In the genomic region with DNA sequence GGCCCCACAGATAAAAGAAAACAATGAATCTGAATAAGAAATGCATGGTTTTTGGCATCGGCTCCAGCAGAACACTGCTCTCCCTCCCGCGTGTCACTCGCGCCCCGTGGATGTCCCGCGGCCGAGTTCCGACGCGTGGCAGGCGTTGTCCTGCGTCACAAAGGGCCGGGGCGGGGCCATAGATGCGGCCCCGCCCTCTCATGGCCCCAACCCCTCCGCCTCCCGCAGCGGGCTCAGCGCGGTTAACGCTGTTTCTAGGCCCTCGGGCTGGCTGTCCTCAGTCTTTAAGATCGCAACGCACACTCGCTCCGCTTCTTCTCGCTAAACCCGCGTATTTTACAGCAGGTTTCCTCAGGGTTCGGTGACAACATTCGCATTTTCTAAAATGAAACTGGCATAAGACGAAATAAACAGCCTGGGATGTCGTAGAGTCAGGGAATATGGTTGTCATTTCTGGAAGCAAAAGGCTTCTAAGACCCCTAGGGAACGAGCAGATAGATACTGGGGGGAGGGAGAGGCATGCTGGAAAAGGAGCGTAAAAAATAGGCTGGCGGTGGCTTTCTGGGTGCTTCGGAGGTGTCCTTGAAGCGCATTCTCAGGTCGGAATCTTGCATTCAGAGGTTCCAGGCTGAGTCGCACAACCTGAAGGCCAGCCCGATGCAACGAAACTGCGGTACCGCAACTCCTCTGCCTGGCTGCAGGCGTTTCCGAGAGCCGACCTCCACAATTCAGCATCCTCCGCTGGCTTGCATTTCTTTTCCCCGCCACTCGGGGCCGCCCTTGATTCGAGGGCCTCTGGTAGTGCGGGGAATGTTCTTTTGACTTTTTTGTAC, we compare ENCODE assay signal across 1 cellular context.
A peak's percentile ranks its signal among the peaks of the same experiment; 100 is the strongest.
TF ChIP-seq lines count a peak whose summit lies in the region.

Gene FKBP7, minus strand, starts transcription at position 159 of the 833 bp plus-strand sequence. Its CDS starts 101 bp downstream, at position 58.

TF ChIP-seq in HepG2, 621 proteins besides CTCF, POLR2A, EP300 and RAD21 (continued from another document and continues in another):
- no peak for TF ChIP-seq CCAR2 (optimal IDR thresholded peaks at IDR 0.05; ENCODE audit: low read depth, low read length)
- peak; percentile 67; the same call in 1 of the 2 replicates for TF ChIP-seq ZBTB3 (CRISPR knock-in tag; IDR thresholded peaks at IDR 0.05; ENCODE audit: borderline replicate concordance, low read depth)
- TF ChIP-seq, protein P1, sequence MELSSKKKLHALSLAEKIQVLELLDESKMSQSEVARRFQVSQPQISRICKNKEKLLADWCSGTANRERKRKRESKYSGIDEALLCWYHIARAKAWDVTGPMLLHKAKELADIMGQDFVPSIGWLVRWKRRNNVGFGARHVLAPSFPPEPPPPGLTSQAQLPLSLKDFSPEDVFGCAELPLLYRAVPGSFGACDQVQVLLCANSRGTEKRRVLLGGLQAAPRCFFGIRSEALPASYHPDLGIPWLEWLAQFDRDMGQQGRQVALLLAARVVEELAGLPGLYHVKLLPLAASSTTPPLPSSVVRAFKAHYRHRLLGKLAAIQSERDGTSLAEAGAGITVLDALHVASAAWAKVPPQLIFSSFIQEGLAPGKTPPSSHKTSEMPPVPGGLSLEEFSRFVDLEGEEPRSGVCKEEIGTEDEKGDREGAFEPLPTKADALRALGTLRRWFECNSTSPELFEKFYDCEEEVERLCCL (CRISPR knock-in tag; IDR thresholded peaks at IDR 0.05; ENCODE audit: borderline replicate concordance), result peak; percentile 89; the same call in 1 of the 2 replicates
- peak; percentile 39; the same call in 1 of the 2 replicates for TF ChIP-seq FOXP4 (CRISPR knock-in tag; IDR thresholded peaks at IDR 0.05)
- peak; percentile 76 for TF ChIP-seq SNAPC4 (CRISPR knock-in tag; IDR thresholded peaks at IDR 0.05)
- peak; percentile 55; the same call in 1 of the 2 replicates for TF ChIP-seq ZNF503 (CRISPR knock-in tag; IDR thresholded peaks at IDR 0.05)
- no peak for TF ChIP-seq FOXK2 (IDR thresholded peaks at IDR 0.05)
- 0 out of 2 replicates have a peak, but pooled peaks have one; percentile 82 for TF ChIP-seq MED13 (CRISPR knock-in tag; IDR thresholded peaks at IDR 0.05)
- TF ChIP-seq ZNF619 (CRISPR knock-in tag; IDR thresholded peaks at IDR 0.05), result no peak
- TF ChIP-seq, protein P2, sequence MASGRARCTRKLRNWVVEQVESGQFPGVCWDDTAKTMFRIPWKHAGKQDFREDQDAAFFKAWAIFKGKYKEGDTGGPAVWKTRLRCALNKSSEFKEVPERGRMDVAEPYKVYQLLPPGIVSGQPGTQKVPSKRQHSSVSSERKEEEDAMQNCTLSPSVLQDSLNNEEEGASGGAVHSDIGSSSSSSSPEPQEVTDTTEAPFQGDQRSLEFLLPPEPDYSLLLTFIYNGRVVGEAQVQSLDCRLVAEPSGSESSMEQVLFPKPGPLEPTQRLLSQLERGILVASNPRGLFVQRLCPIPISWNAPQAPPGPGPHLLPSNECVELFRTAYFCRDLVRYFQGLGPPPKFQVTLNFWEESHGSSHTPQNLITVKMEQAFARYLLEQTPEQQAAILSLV (CRISPR knock-in tag; IDR thresholded peaks at IDR 0.05; ENCODE audit: borderline replicate concordance), result peak; percentile 60
- TF ChIP-seq HNRNPH1 (optimal IDR thresholded peaks at IDR 0.05; ENCODE audit: low read depth, low read length), result no peak
- TF ChIP-seq ZMAT3 (CRISPR knock-in tag; conservative IDR thresholded peaks at IDR 0.05), result peak; percentile 79; the same call in 1 of the 2 replicates
- no peak for TF ChIP-seq ZNF17 (CRISPR knock-in tag; IDR thresholded peaks at IDR 0.05)
- TF ChIP-seq, protein P3, sequence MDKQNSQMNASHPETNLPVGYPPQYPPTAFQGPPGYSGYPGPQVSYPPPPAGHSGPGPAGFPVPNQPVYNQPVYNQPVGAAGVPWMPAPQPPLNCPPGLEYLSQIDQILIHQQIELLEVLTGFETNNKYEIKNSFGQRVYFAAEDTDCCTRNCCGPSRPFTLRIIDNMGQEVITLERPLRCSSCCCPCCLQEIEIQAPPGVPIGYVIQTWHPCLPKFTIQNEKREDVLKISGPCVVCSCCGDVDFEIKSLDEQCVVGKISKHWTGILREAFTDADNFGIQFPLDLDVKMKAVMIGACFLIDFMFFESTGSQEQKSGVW (CRISPR knock-in tag; IDR thresholded peaks at IDR 0.05; ENCODE audit: borderline replicate concordance), result no peak
- TF ChIP-seq ZNF24 (IDR thresholded peaks at IDR 0.05), result no peak
- peak; percentile 89; the same call in 1 of the 2 replicates for TF ChIP-seq KLF12 (CRISPR knock-in tag; IDR thresholded peaks at IDR 0.05; ENCODE audit: borderline replicate concordance)
- TF ChIP-seq, protein P4, sequence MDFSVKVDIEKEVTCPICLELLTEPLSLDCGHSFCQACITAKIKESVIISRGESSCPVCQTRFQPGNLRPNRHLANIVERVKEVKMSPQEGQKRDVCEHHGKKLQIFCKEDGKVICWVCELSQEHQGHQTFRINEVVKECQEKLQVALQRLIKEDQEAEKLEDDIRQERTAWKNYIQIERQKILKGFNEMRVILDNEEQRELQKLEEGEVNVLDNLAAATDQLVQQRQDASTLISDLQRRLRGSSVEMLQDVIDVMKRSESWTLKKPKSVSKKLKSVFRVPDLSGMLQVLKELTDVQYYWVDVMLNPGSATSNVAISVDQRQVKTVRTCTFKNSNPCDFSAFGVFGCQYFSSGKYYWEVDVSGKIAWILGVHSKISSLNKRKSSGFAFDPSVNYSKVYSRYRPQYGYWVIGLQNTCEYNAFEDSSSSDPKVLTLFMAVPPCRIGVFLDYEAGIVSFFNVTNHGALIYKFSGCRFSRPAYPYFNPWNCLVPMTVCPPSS (IDR thresholded peaks at IDR 0.05), result no peak
- no peak for TF ChIP-seq CHD2 (IDR thresholded peaks at IDR 0.05; ENCODE audit: low read depth, low read length)
- TF ChIP-seq ZNF678 (CRISPR knock-in tag; IDR thresholded peaks at IDR 0.05), result no peak; the same call in 1 of the 2 replicates
- TF ChIP-seq ZNF605 (CRISPR knock-in tag; IDR thresholded peaks at IDR 0.05), result peak; percentile 84; the same call in 1 of the 2 replicates
- no peak; the same call in 1 of the 2 replicates for TF ChIP-seq ZNF644 (CRISPR knock-in tag; IDR thresholded peaks at IDR 0.05; ENCODE audit: low read depth)
- peak; percentile 77; the same call in 1 of the 2 replicates for TF ChIP-seq ZNF451 (CRISPR knock-in tag; IDR thresholded peaks at IDR 0.05)
- no peak for TF ChIP-seq JUN (CRISPR knock-in tag; IDR thresholded peaks at IDR 0.05)
- peak; percentile 85 for TF ChIP-seq ATF1 (CRISPR knock-in tag; IDR thresholded peaks at IDR 0.05)
- no peak for TF ChIP-seq RFX3 (CRISPR knock-in tag; IDR thresholded peaks at IDR 0.05)
- peak; percentile 80; the same call in 1 of the 2 replicates for TF ChIP-seq ZNF235 (CRISPR knock-in tag; IDR thresholded peaks at IDR 0.05; ENCODE audit: borderline replicate concordance)
- TF ChIP-seq ZNF75D (CRISPR knock-in tag; IDR thresholded peaks at IDR 0.05; ENCODE audit: borderline replicate concordance), result no peak
- TF ChIP-seq TOPORS (CRISPR knock-in tag; IDR thresholded peaks at IDR 0.05), result peak; percentile 29; the same call in 1 of the 2 replicates
- TF ChIP-seq, protein P5, sequence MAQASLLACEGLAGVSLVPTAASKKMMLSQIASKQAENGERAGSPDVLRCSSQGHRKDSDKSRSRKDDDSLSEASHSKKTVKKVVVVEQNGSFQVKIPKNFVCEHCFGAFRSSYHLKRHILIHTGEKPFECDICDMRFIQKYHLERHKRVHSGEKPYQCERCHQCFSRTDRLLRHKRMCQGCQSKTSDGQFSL (CRISPR knock-in tag; IDR thresholded peaks at IDR 0.05), result no peak
- TF ChIP-seq ZNF34 (CRISPR knock-in tag; IDR thresholded peaks at IDR 0.05; ENCODE audit: borderline replicate concordance), result peak; percentile 81; the same call in 1 of the 2 replicates
- no peak for TF ChIP-seq MATR3 (CRISPR knock-in tag; IDR thresholded peaks at IDR 0.05)
- no peak for TF ChIP-seq JARID2 (CRISPR knock-in tag; IDR thresholded peaks at IDR 0.05; ENCODE audit: insufficient replicate concordance)
- peak; percentile 76 for TF ChIP-seq ELF3 (CRISPR knock-in tag; IDR thresholded peaks at IDR 0.05)
- no peak for TF ChIP-seq ZNF510 (CRISPR knock-in tag; IDR thresholded peaks at IDR 0.05; ENCODE audit: low read depth)
- TF ChIP-seq ZNF709 (CRISPR knock-in tag; IDR thresholded peaks at IDR 0.05), result peak; percentile 39; the same call in 1 of the 2 replicates
- TF ChIP-seq REPIN1 (CRISPR knock-in tag; IDR thresholded peaks at IDR 0.05; ENCODE audit: borderline replicate concordance, low read depth), result peak; percentile 68; the same call in 1 of the 2 replicates
- TF ChIP-seq, protein P6, sequence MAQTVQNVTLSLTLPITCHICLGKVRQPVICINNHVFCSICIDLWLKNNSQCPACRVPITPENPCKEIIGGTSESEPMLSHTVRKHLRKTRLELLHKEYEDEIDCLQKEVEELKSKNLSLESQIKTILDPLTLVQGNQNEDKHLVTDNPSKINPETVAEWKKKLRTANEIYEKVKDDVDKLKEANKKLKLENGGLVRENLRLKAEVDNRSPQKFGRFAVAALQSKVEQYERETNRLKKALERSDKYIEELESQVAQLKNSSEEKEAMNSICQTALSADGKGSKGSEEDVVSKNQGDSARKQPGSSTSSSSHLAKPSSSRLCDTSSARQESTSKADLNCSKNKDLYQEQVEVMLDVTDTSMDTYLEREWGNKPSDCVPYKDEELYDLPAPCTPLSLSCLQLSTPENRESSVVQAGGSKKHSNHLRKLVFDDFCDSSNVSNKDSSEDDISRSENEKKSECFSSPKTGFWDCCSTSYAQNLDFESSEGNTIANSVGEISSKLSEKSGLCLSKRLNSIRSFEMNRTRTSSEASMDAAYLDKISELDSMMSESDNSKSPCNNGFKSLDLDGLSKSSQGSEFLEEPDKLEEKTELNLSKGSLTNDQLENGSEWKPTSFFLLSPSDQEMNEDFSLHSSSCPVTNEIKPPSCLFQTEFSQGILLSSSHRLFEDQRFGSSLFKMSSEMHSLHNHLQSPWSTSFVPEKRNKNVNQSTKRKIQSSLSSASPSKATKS (CRISPR knock-in tag; IDR thresholded peaks at IDR 0.05), result no peak
- 0 out of 2 replicates have a peak, but pooled peaks have one; percentile 18 for TF ChIP-seq ZNF143 (CRISPR knock-in tag; IDR thresholded peaks at IDR 0.05)
- TF ChIP-seq HNF4G (IDR thresholded peaks at IDR 0.05; ENCODE audit: borderline replicate concordance, low read depth, low read length), result no peak
- no peak for TF ChIP-seq HNF4G (CRISPR knock-in tag; IDR thresholded peaks at IDR 0.05; ENCODE audit: borderline replicate concordance, low read depth)
- TF ChIP-seq ZNF761 (CRISPR knock-in tag; conservative IDR thresholded peaks at IDR 0.05), result peak; percentile 47; the same call in 1 of the 2 replicates
- TF ChIP-seq ISL2 (CRISPR knock-in tag; IDR thresholded peaks at IDR 0.05), result peak; percentile 69; the same call in 1 of the 2 replicates
- TF ChIP-seq CHD4 (IDR thresholded peaks at IDR 0.05; ENCODE audit: borderline replicate concordance, low read length), result no peak
- no peak; the same call in 1 of the 2 replicates for TF ChIP-seq ZNF329 (CRISPR knock-in tag; IDR thresholded peaks at IDR 0.05; ENCODE audit: low read depth)
- no peak for TF ChIP-seq ZNF101 (CRISPR knock-in tag; IDR thresholded peaks at IDR 0.05; ENCODE audit: borderline replicate concordance, low read depth)
